ENCODE assay signal across 25 cellular contexts in genomic region chr5:74075496-74075895, GRCh38.
A peak's percentile ranks its signal among the peaks of the same experiment; 100 is the strongest.
DNase-seq lines count a peak whose midpoint lies in the region; ATAC-seq and TF ChIP-seq lines count a peak whose summit lies in the region.
"Had no signal": no experiment of that assay in that cellular context is flagged by ENCODE, and none has a peak within 500 bp of the region (broad histone marks: within the 10 kb centered on the region; RNA-seq: fewer than 3 reads in every experiment).

No MANE protein-coding gene starts in this region.

- no peak for TF ChIP-seq CTCF in PC-9 (conservative IDR thresholded peaks at IDR 0.05)
- no peak for TF ChIP-seq CTCF in prostate gland (IDR thresholded peaks at IDR 0.05)
- no peak for TF ChIP-seq CTCF in lower leg skin (IDR thresholded peaks at IDR 0.05)

- H4K20me1 ChIP-seq in PC-9 (ENCODE audit: insufficient read depth), result no peaks in the 10 kb centered on the region

- peaks cover 25% of the 10 kb centered on the region for H3K4me1 ChIP-seq in PC-9 (replicated peaks; ENCODE audit: insufficient read depth)
- peaks cover 2% of the 10 kb centered on the region for H3K4me1 ChIP-seq in prostate gland (replicated peaks)
- H3K4me1 ChIP-seq: adrenal gland, foreskin keratinocyte had no signal

- no TSS peak for BruUV-seq in PC-9 (replicated peaks; lab: Mats Ljungman, UMichigan)

- H2AFZ ChIP-seq in PC-9, result no peak overlapping the region

- peak overlapping the region; percentile 64 for H3K27ac ChIP-seq in PC-9
- H3K27ac ChIP-seq in prostate gland, result peak overlapping the region; percentile 76 to 81
- H3K27ac ChIP-seq: adrenal gland, esophagus squamous epithelium, foreskin keratinocyte, heart right ventricle, stomach had no signal

- no peak for ATAC-seq in GM18519 (IDR thresholded peaks at IDR 0.05; ENCODE audit: low FRiP score, unreplicated experiment)
- ATAC-seq: activated CD8-positive, alpha-beta T cell treated with anti-CD3 and anti-CD28 coated beads for 36 hours; foreskin keratinocyte; heart right ventricle; Right ventricle myocardium inferior; sciatic nerve had no signal

- H3F3A ChIP-seq in PC-9 (ENCODE audit: insufficient read depth, low read depth), result peaks cover 25% of the 10 kb centered on the region

- TF ChIP-seq POLR2A in prostate gland (IDR thresholded peaks at IDR 0.05) (no peak), lower leg skin (IDR thresholded peaks at IDR 0.05) (no peak)

- POLR2A ChIA-PET in PC-9 (lab: Charles Lee; ENCODE audit: unreplicated experiment), result no interaction called here

- 77% methylated on average over 5 of the region's 5 CpGs for WGBS in prostate gland
- 75 to 82% methylated on average over 5 of the region's 5 CpGs for WGBS in lower leg skin, 2 donors

- H3K79me2 ChIP-seq in PC-9 (ENCODE audit: low read depth), result no peaks in the 10 kb centered on the region

- intact Hi-C loops in PC-9 (cut with micrococcal nuclease; ENCODE audit: unreplicated experiment) (no loop called here), prostate gland (cut with DNase I) (no loop called here), lower leg skin (cut with DNase I; ENCODE audit: low total_unique reads) (no loop called here), posterior cingulate gyrus (cut with DNase I) (no loop called here)

- no peaks in the 10 kb centered on the region for H3K27me3 ChIP-seq in PC-9 (ENCODE audit: insufficient read depth, low read depth)
- H3K27me3 ChIP-seq in prostate gland (replicated peaks; ENCODE audit: insufficient read depth), result no peaks in the 10 kb centered on the region
- H3K27me3 ChIP-seq: adrenal gland, esophagus squamous epithelium, foreskin keratinocyte, heart right ventricle, stomach had no signal

- DNase-seq in DMS 273 treated with DMSO at 0.1 percent for 48 hours (lab: John Stamatoyannopoulos, UW) (peak; percentile 29), PC-9 (no peak), islet precursor cell (peak; percentile 68), prostate gland (ENCODE audit: low spot score) (no peak), NCI-H187 treated with DMSO at 0.1 percent for 48 hours (lab: John Stamatoyannopoulos, UW) (no peak), lower leg skin (ENCODE audit: low spot score in 2 of 2) (no peak), posterior cingulate gyrus (no peak)
- DNase-seq: activated CD4-positive, alpha-beta T cell treated with anti-CD3 and anti-CD28 coated beads for 1 hour; activated CD8-positive, alpha-beta memory T cell treated with anti-CD3 and anti-CD28 coated beads, Interleukin-2, amount 50 U/mL, for 48 hours; activated CD8-positive, alpha-beta T cell treated with anti-CD3 and anti-CD28 coated beads for 36 hours; activated naive CD4-positive, alpha-beta T cell treated with anti-CD3 and anti-CD28 coated beads, Interleukin-2, amount 10 ng/mL, durations not matched to agents 7 days and 5 days; adrenal gland; cerebellar nuclear complex; esophagus squamous epithelium; foreskin keratinocyte; heart right ventricle; NCI-H1694; NCI-H446 treated with DMSO at 0.1 percent for 48 hours; stimulated activated CD4-positive, alpha-beta T cell treated with anti-CD3 and anti-CD28 coated beads, Interleukin-12 subunit alpha, Interleukin-12 subunit beta, amount 100 ng/mL, for 4 hours; stimulated activated CD4-positive, alpha-beta T cell treated with anti-CD3 and anti-CD28 coated beads, Interleukin-4, amount 100 ng/mL, for 1 hour; stomach; T-helper 2 cell had no signal

- H3K9me3 ChIP-seq in PC-9 (ENCODE audit: insufficient read depth, low read depth), result no peaks in the 10 kb centered on the region
- H3K9me3 ChIP-seq in prostate gland, result no peaks in the 10 kb centered on the region
- H3K9me3 ChIP-seq: adrenal gland, esophagus squamous epithelium, heart right ventricle, stomach had no signal

- no peaks in the 10 kb centered on the region for H3K9me2 ChIP-seq in PC-9 (ENCODE audit: insufficient read depth)

- CTCF ChIA-PET in PC-9 (lab: Charles Lee), result no interaction called here

- peak overlapping the region; percentile 46 for H3K4me2 ChIP-seq in PC-9

- H3K36me3 ChIP-seq in PC-9 (ENCODE audit: low read depth) (no peaks in the 10 kb centered on the region), prostate gland (no peaks in the 10 kb centered on the region)
- H3K36me3 ChIP-seq: adrenal gland, esophagus squamous epithelium, heart right ventricle, stomach had no signal

- no peak overlapping the region for H3K4me3 ChIP-seq in PC-9
- H3K4me3 ChIP-seq in prostate gland, result no peak overlapping the region
- no peak overlapping the region for H3K4me3 ChIP-seq in lower leg skin (ENCODE audit: low read depth, poor library complexity, severe bottlenecking)
- H3K4me3 ChIP-seq: adrenal gland, esophagus squamous epithelium, heart right ventricle, stomach had no signal

Comparison
In these comparisons a context has a peak if more than half of its experiments do, and no peak if none do; other contexts are left out.
1. DNase-seq: peak in DMS 273 treated with DMSO at 0.1 percent for 48 hours (single experiment) and islet precursor cell (single experiment); none in PC-9 (0 of 2), prostate gland (single experiment), NCI-H187 treated with DMSO at 0.1 percent for 48 hours (single experiment), lower leg skin (0 of 2) and posterior cingulate gyrus (0 of 10).